ENCODE assay signal across 8 cellular contexts in genomic region chr2:39120521-39120770, GRCh38. TPM values are rescaled to one million over a fixed set of nuclear protein-coding genes. Genes with fewer than 3 reads are reported as not detected.
DNase-seq lines count a peak whose midpoint lies in the region; ATAC-seq and TF ChIP-seq lines count a peak whose summit lies in the region.

No MANE protein-coding gene starts in this region.

- 0% methylated on average over 7 of the region's 37 CpGs; no CpG with 5 or more reads in 1 of the 2 donors for WGBS in transverse colon (ENCODE audit: low coverage in 1 of 2), 2 donors

- H3K4me2 ChIP-seq in PC-9, result no peak overlapping the region

- POLR2A ChIA-PET in PC-9 (lab: Charles Lee; ENCODE audit: unreplicated experiment), result interaction anchor here (0.6 to 1.0 kb wide), 5 partner anchors 57 to 405 kb away, joined by 3 to 5 read pairs (median 3); partner anchors contain the start of gene SRSF7

- H3K9me2 ChIP-seq in PC-9 (ENCODE audit: insufficient read depth), result no peaks in the 10 kb centered on the region

- H3K36me3 ChIP-seq in PC-9 (ENCODE audit: low read depth) (no peaks in the 10 kb centered on the region), iPS-15b (ENCODE audit: control insufficient read depth, insufficient read depth, low read length) (no peaks in the 10 kb centered on the region), transverse colon (no peaks in the 10 kb centered on the region)

- peaks cover 27% of the 10 kb centered on the region; the same call in 1 of the 2 replicates for H4K20me1 ChIP-seq in PC-9 (ENCODE audit: insufficient read depth)

- TF ChIP-seq EP300 in transverse colon (IDR thresholded peaks at IDR 0.05; ENCODE audit: low read depth), result no peak

- no peak for TF ChIP-seq POLR2A in transverse colon (IDR thresholded peaks at IDR 0.05)

- H3K27ac ChIP-seq in PC-9 (peak overlapping the region; percentile 86; the same call in 1 of the 2 replicates), transverse colon (peak overlapping the region; percentile 93 to 97 (median 97))

- peaks cover 32% of the 10 kb centered on the region for H3F3A ChIP-seq in PC-9 (ENCODE audit: insufficient read depth, low read depth)

- H3K4me1 ChIP-seq in PC-9 (replicated peaks; ENCODE audit: insufficient read depth), result peaks cover 41% of the 10 kb centered on the region
- H3K4me1 ChIP-seq in iPS-15b (ENCODE audit: control insufficient read depth, insufficient read depth, low read length), result peaks cover 14% of the 10 kb centered on the region
- peaks cover 18 to 70% (median 35%) of the 10 kb centered on the region in 4 donors for H3K4me1 ChIP-seq in transverse colon

- TF ChIP-seq CTCF in AG10803 (conservative IDR thresholded peaks at IDR 0.05; ENCODE audit: low read length), result no peak
- no peak for TF ChIP-seq CTCF in PC-9 (conservative IDR thresholded peaks at IDR 0.05)
- TF ChIP-seq CTCF in transverse colon (IDR thresholded peaks at IDR 0.05), result no peak

- CTCF ChIA-PET in PC-9 (lab: Charles Lee), result interaction anchor here (0.7 to 1.4 kb wide), 3 partner anchors 108 to 365 kb away, joined by 4 to 5 read pairs (median 5); no protein-coding TSS in a partner anchor

- H3K27me3 ChIP-seq in PC-9 (ENCODE audit: insufficient read depth, low read depth) (no peaks in the 10 kb centered on the region), iPS-15b (ENCODE audit: control insufficient read depth, insufficient read depth, low read length) (no peaks in the 10 kb centered on the region), transverse colon (no peaks in the 10 kb centered on the region)

- peak overlapping the region; percentile 83 for H3K4me3 ChIP-seq in AG10803 (ENCODE audit: low read length)
- H3K4me3 ChIP-seq in PC-9, result peak overlapping the region; percentile 81; the same call in 1 of the 2 replicates
- H3K4me3 ChIP-seq in iPS-15b (ENCODE audit: low read depth, low read length), result peak overlapping the region; percentile 86
- H3K4me3 ChIP-seq in transverse colon, result peak overlapping the region in 3 of 4 donors; percentile 79 to 99 (median 98)

- no peak overlapping the region for H3K9ac ChIP-seq in iPS-15b (ENCODE audit: low read depth, low read length)

- BruUV-seq in PC-9 (replicated peaks; lab: Mats Ljungman, UMichigan), result no TSS peak

- peaks cover 66% of the 10 kb centered on the region for H3K79me2 ChIP-seq in PC-9 (ENCODE audit: low read depth)

- H3K9me3 ChIP-seq in PC-9 (ENCODE audit: insufficient read depth, low read depth) (no peaks in the 10 kb centered on the region), iPS-15b (ENCODE audit: control insufficient read depth, insufficient read depth, low read length) (no peaks in the 10 kb centered on the region), transverse colon (no peaks in the 10 kb centered on the region)

- in situ Hi-C loops in transverse colon (cut with MboI; ENCODE audit: low pct_ligation_motif_present in 1 of 4, low pct_unique_long_range_greater_than_20kb in 1 of 4, low sequenced_read_pairs in 3 of 4), result loop anchor here in 1 of 4 donors (10.0 kb wide), 1 partner anchor 104 kb away; no protein-coding TSS in a partner anchor

- intact Hi-C loops in PC-9 (cut with micrococcal nuclease; ENCODE audit: unreplicated experiment), result loop anchor here (1.0 kb wide), 1 partner anchor 108 kb away; no protein-coding TSS in a partner anchor
- intact Hi-C loops in transverse colon (cut with DNase I; ENCODE audit: low total_unique reads), result loop anchor here (10.0 kb wide), 1 partner anchor 104 kb away; no protein-coding TSS in a partner anchor

- peak; percentile 12 for ATAC-seq in GM21737 (IDR thresholded peaks at IDR 0.05; ENCODE audit: unreplicated experiment)
- no peak for ATAC-seq in HG03135 (IDR thresholded peaks at IDR 0.05; ENCODE audit: unreplicated experiment)

- DNase-seq in AG10803 (ENCODE audit: low read depth) (no peak), PC-9 (no peak), transverse colon (no peak), NCI-H146 (lab: John Stamatoyannopoulos, UW) (no peak), RPMI8226 (no peak)

- no peak overlapping the region for H2AFZ ChIP-seq in PC-9

RNA-seq across cellular contexts. Expression of gene SOS1, which starts 0.4 kb away (rescaled TPM):
- total RNA-seq in PC-9 (2021), result 19.2 and 34.7 TPM in 2 replicates
- total RNA-seq in transverse colon, result 10 to 100 TPM; 13.9 to 43.8 (median 23.0) TPM
